Comparison of ENCODE assay signal across 8 cellular contexts in the genomic region with DNA sequence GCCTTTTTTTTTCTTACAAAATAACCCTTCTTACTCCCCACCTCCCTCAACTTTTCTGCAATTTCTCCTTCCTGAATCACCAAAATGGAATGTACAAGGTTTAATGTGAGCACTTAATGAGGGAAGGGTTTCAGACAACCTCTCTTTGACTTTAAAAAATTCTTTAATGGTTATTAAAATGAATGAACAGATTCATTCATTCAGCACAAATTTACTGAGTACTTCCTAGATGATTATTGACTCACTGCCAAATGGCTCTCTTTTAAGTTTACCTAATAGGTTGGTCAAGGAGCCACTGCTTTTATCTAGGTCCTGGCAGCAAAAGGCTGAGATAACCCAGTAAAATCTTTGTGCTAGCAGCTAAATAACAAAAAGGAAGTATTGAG. TPM values are rescaled to one million over a fixed set of nuclear protein-coding genes. Genes with fewer than 3 reads are reported as not detected.
DNase-seq lines count a peak whose midpoint lies in the region; ATAC-seq and TF ChIP-seq lines count a peak whose summit lies in the region.

No MANE protein-coding gene starts in this region.

- no peak for TF ChIP-seq POLR2A in esophagus squamous epithelium (IDR thresholded peaks at IDR 0.05)
- no peak for TF ChIP-seq POLR2A in thyroid gland (IDR thresholded peaks at IDR 0.05)

- no peak for ATAC-seq in GM18498 (IDR thresholded peaks at IDR 0.05; ENCODE audit: unreplicated experiment)
- ATAC-seq in activated CD4-positive, CD25-positive, alpha-beta regulatory T cell treated with anti-CD3 and anti-CD28 coated beads, Interleukin-2, amount 50 U/mL, for 24 hours: no peak

- no peak overlapping the region for H3K4me3 ChIP-seq in AG10803 (ENCODE audit: low read length)
- peak overlapping the region; percentile 73 to 78 for H3K4me3 ChIP-seq in muscle layer of duodenum (ENCODE audit: low read depth in 1 of 2, low read length in 2 of 2)
- H3K4me3 ChIP-seq in esophagus squamous epithelium: no peak overlapping the region
- H3K4me3 ChIP-seq in thyroid gland (replicated peaks in 1 of 3): peak overlapping the region in 1 of 3 donors; percentile 43

- H3K36me3 ChIP-seq in muscle layer of duodenum (ENCODE audit: control insufficient read depth in 1 of 2, insufficient read depth in 2 of 2, low read length in 2 of 2) (peaks cover 0 to 3% of the 10 kb centered on the region in 2 donors), esophagus squamous epithelium (peaks cover 0 to 12% (median 0%) of the 10 kb centered on the region in 3 donors), thyroid gland (peaks cover 0 to 4% of the 10 kb centered on the region in 2 donors)

- H3K4me1 ChIP-seq in muscle layer of duodenum (ENCODE audit: control insufficient read depth in 1 of 2, insufficient read depth in 2 of 2, low read length in 2 of 2) (peaks cover 6 to 15% of the 10 kb centered on the region in 2 donors), esophagus squamous epithelium (peaks cover 0 to 35% (median 3%) of the 10 kb centered on the region in 3 donors), thyroid gland (no peaks in the 10 kb centered on the region)

- DNase-seq in AG10803 (ENCODE audit: low read depth) (peak; percentile 12), HS-5 (ENCODE audit: low read depth) (peak; percentile 26), astrocyte of the hippocampus (ENCODE audit: low read depth, low spot score) (peak; percentile 57), esophagus squamous epithelium (lab: John Stamatoyannopoulos, UW) (no peak), thyroid gland (no peak)

- H3K27ac ChIP-seq in muscle layer of duodenum (ENCODE audit: low read length) (no peak overlapping the region), esophagus squamous epithelium (no peak overlapping the region), thyroid gland (no peak overlapping the region)

- intact Hi-C loops in esophagus squamous epithelium (cut with DNase I): no loop called here
- intact Hi-C loops in thyroid gland (cut with DNase I): no loop called here

- TF ChIP-seq CTCF in AG10803 (conservative IDR thresholded peaks at IDR 0.05; ENCODE audit: low read length): no peak
- no peak for TF ChIP-seq CTCF in esophagus squamous epithelium (IDR thresholded peaks at IDR 0.05)
- TF ChIP-seq CTCF in thyroid gland (IDR thresholded peaks at IDR 0.05): no peak

- H3K27me3 ChIP-seq in muscle layer of duodenum (ENCODE audit: low read depth, low read length): no peaks in the 10 kb centered on the region
- H3K27me3 ChIP-seq in esophagus squamous epithelium: peaks cover 0 to 14% (median 0%) of the 10 kb centered on the region in 4 donors
- no peaks in the 10 kb centered on the region for H3K27me3 ChIP-seq in thyroid gland

- H3K9me3 ChIP-seq in muscle layer of duodenum (ENCODE audit: control insufficient read depth in 1 of 2, low read length in 2 of 2) (no peaks in the 10 kb centered on the region), esophagus squamous epithelium (no peaks in the 10 kb centered on the region), thyroid gland (no peaks in the 10 kb centered on the region)

RNA-seq across cellular contexts. Expression of a gene that starts 0.9 kb away (rescaled TPM):
- total RNA-seq in esophagus squamous epithelium: 1 to 10 TPM; 1.1 to 4.4 (median 2.2) TPM
- total RNA-seq in thyroid gland: 10 to 100 TPM in 2 of 4 donors, 1 to 10 TPM in 2; 5.7 to 12.1 (median 8.9) TPM

Comparison
In these comparisons a context has a peak if more than half of its experiments do, and no peak if none do; other contexts are left out.
1. DNase-seq: peak in AG10803 (single experiment), HS-5 (single experiment) and astrocyte of the hippocampus (single experiment); none in esophagus squamous epithelium (single experiment) and thyroid gland (0 of 2).
2. H3K4me3 ChIP-seq: peak in muscle layer of duodenum (2 of 2); none in AG10803 (single experiment) and esophagus squamous epithelium (0 of 4).